23 cellular contexts compared by ENCODE assay signal in the genomic region with DNA sequence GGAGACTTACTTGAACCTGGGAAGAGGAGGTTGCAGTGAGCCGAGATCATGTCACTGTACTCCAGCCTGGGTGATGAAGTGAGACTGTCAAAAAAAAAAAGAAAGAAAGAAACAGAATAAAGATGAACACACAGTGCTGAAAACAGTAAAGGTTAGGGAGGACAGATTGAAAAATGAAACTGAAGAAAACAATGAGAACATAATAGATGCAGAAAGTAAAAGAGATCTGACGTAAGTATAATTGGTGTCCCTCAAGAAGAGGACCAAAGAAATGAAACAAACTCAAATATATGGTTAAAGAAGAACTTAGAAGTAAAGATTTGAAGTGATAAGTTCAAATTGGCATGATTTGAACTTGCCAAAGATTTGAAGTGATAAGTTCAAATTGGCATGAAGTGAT. TPM values are rescaled to one million over a fixed set of nuclear protein-coding genes. Genes with fewer than 3 reads are reported as not detected.
DNase-seq lines count a peak whose midpoint lies in the region; ATAC-seq and TF ChIP-seq lines count a peak whose summit lies in the region.
"Had no signal": no experiment of that assay in that cellular context is flagged by ENCODE, and none has a peak within 500 bp of the region (broad histone marks: within the 10 kb centered on the region; RNA-seq: fewer than 3 reads in every experiment).

No MANE protein-coding gene starts in this region.

- no peaks in the 10 kb centered on the region for H3K36me3 ChIP-seq in CD4-positive, alpha-beta memory T cell (ENCODE audit: insufficient read depth, low read length)

- H3K27me3 Mint-ChIP-seq in activated naive CD4-positive, alpha-beta T cell treated with anti-CD3 and anti-CD28 coated beads, Interleukin-2, amount 50 U/mL, for 24 hours: no peaks in the 10 kb centered on the region
- no peaks in the 10 kb centered on the region for H3K27me3 Mint-ChIP-seq in CD4-positive, alpha-beta memory T cell
- no peaks in the 10 kb centered on the region for H3K27me3 Mint-ChIP-seq in progenitor cell of endocrine pancreas

- H3K27ac Mint-ChIP-seq in activated naive CD4-positive, alpha-beta T cell treated with anti-CD3 and anti-CD28 coated beads, Interleukin-2, amount 50 U/mL, for 24 hours: no peak overlapping the region
- no peak overlapping the region for H3K27ac Mint-ChIP-seq in activated naive CD4-positive, alpha-beta T cell treated with anti-CD3 and anti-CD28 coated beads, Interleukin-2, amount 50 U/mL, for 72 hours
- H3K27ac Mint-ChIP-seq in CD4-positive, alpha-beta memory T cell: peak overlapping the region in 4 of 7 donors; percentile 5 to 48 (median 22)
- H3K27ac Mint-ChIP-seq in progenitor cell of endocrine pancreas: peak overlapping the region; percentile 30

- peak overlapping the region; percentile 9 for H3K4me3 Mint-ChIP-seq in activated naive CD4-positive, alpha-beta T cell treated with anti-CD3 and anti-CD28 coated beads, Interleukin-2, amount 50 U/mL, for 24 hours
- peak overlapping the region in 1 of 8 donors; percentile 63 for H3K4me3 Mint-ChIP-seq in CD4-positive, alpha-beta memory T cell
- no peak overlapping the region for H3K4me3 Mint-ChIP-seq in progenitor cell of endocrine pancreas (ENCODE audit: low read depth)

- no peak for ATAC-seq in activated naive CD4-positive, alpha-beta T cell treated with anti-CD3 and anti-CD28 coated beads, Interleukin-2, amount 50 U/mL, for 72 hours
- no peak for ATAC-seq in left lobe of liver
- ATAC-seq: HepG2 had no signal

- intact Hi-C loops in CD4-positive, alpha-beta memory T cell (cut with micrococcal nuclease): no loop called here

- no peak overlapping the region for H3K4me3 ChIP-seq in CD4-positive, alpha-beta memory T cell (ENCODE audit: low read length in 2 of 2)
- H3K4me3 ChIP-seq: SJSA1 had no signal

- H3K27ac ChIP-seq in CD4-positive, alpha-beta memory T cell (ENCODE audit: low read depth, low read length): no peak overlapping the region
- H3K27ac ChIP-seq in VCaP: peak overlapping the region; percentile 75
- H3K27ac ChIP-seq: SJSA1 had no signal

- no peaks in the 10 kb centered on the region for H3K27me3 ChIP-seq in CD4-positive, alpha-beta memory T cell (ENCODE audit: insufficient read depth, low read length)
- H3K27me3 ChIP-seq: SJSA1 had no signal

- no peaks in the 10 kb centered on the region for H3K9me3 ChIP-seq in CD4-positive, alpha-beta memory T cell (ENCODE audit: control insufficient read depth in 1 of 2, low read length in 2 of 2)
- H3K9me3 ChIP-seq: SJSA1 had no signal

- POLR2A ChIA-PET in CD4-positive, alpha-beta memory T cell (lab: Charles Lee; ENCODE audit: partially characterized antibody): no interaction called here

- DNase-seq in activated naive CD4-positive, alpha-beta T cell treated with anti-CD3 and anti-CD28 coated beads, Interleukin-2, amount 50 U/mL, for 72 hours (ENCODE audit: low spot score in 2 of 2): no peak
- DNase-seq in CD4-positive, alpha-beta memory T cell: no peak
- DNase-seq in progenitor cell of endocrine pancreas (ENCODE audit: low spot score, unreplicated experiment) (no peak), left lobe of liver (ENCODE audit: low spot score) (no peak), epidermal melanocyte (ENCODE audit: insufficient read length, low spot score) (no peak)
- DNase-seq: Karpas-422, NCI-H1092 treated with DMSO at 0.1 percent for 48 hours, NCI-H1436, NCI-H187, NCI-H2081 treated with DMSO at 0.1 percent for 48 hours, NCI-H2171, NCI-H226, NCI-H510A, NCI-H69, Right ventricle myocardium superior, RPMI8226 had no signal

- peaks cover 6% of the 10 kb centered on the region for H3K36me3 Mint-ChIP-seq in activated naive CD4-positive, alpha-beta T cell treated with anti-CD3 and anti-CD28 coated beads, Interleukin-2, amount 50 U/mL, for 24 hours
- peaks cover 0 to 31% of the 10 kb centered on the region in 2 donors for H3K36me3 Mint-ChIP-seq in activated naive CD4-positive, alpha-beta T cell treated with anti-CD3 and anti-CD28 coated beads, Interleukin-2, amount 50 U/mL, for 72 hours
- peaks cover 12 to 17% of the 10 kb centered on the region in 2 donors for H3K36me3 Mint-ChIP-seq in CD4-positive, alpha-beta memory T cell
- H3K36me3 Mint-ChIP-seq in progenitor cell of endocrine pancreas (ENCODE audit: insufficient read depth): peaks cover 11% of the 10 kb centered on the region

- TF ChIP-seq CTCF in VCaP (conservative IDR thresholded peaks at IDR 0.05): no peak
- TF ChIP-seq CTCF in progenitor cell of endocrine pancreas (IDR thresholded peaks at IDR 0.05; ENCODE audit: unreplicated experiment): no peak

- CTCF ChIA-PET in CD4-positive, alpha-beta memory T cell (lab: Charles Lee; ENCODE audit: partially characterized antibody): no interaction called here

- peaks cover 84% of the 10 kb centered on the region for H3K4me1 Mint-ChIP-seq in activated naive CD4-positive, alpha-beta T cell treated with anti-CD3 and anti-CD28 coated beads, Interleukin-2, amount 50 U/mL, for 24 hours
- peaks cover 54 to 91% (median 69%) of the 10 kb centered on the region in 4 donors for H3K4me1 Mint-ChIP-seq in CD4-positive, alpha-beta memory T cell
- H3K4me1 Mint-ChIP-seq in progenitor cell of endocrine pancreas (ENCODE audit: low read depth): peaks cover 8% of the 10 kb centered on the region

- peaks cover 70% of the 10 kb centered on the region for H3K4me1 ChIP-seq in CD4-positive, alpha-beta memory T cell (ENCODE audit: insufficient read depth, low read length)

- no peaks in the 10 kb centered on the region for H3K9me3 Mint-ChIP-seq in activated naive CD4-positive, alpha-beta T cell treated with anti-CD3 and anti-CD28 coated beads, Interleukin-2, amount 50 U/mL, for 24 hours
- H3K9me3 Mint-ChIP-seq in activated naive CD4-positive, alpha-beta T cell treated with anti-CD3 and anti-CD28 coated beads, Interleukin-2, amount 50 U/mL, for 72 hours: no peaks in the 10 kb centered on the region
- H3K9me3 Mint-ChIP-seq in CD4-positive, alpha-beta memory T cell: no peaks in the 10 kb centered on the region
- peaks cover 7% of the 10 kb centered on the region for H3K9me3 Mint-ChIP-seq in progenitor cell of endocrine pancreas (ENCODE audit: low read depth)

RNA-seq across cellular contexts. Expression of a gene that starts 7.1 kb away (rescaled TPM):
- 100 to 1,000 TPM; 111 to 123 TPM for total RNA-seq in activated naive CD4-positive, alpha-beta T cell treated with anti-CD3 and anti-CD28 coated beads, Interleukin-2, amount 50 U/mL, for 72 hours
- total RNA-seq in CD4-positive, alpha-beta memory T cell: 10 to 100 TPM; 88.1 to 93.0 TPM
- polyA plus RNA-seq in CD4-positive, alpha-beta memory T cell: 10 to 100 TPM; 75.6 to 85.0 TPM
- total RNA-seq in progenitor cell of endocrine pancreas (134 and 135 TPM in 2 replicates), left lobe of liver (24.3 TPM)

RNA-seq across cellular contexts. Expression of a gene that starts 34.3 kb away (rescaled TPM):
- total RNA-seq in activated naive CD4-positive, alpha-beta T cell treated with anti-CD3 and anti-CD28 coated beads, Interleukin-2, amount 50 U/mL, for 72 hours: under 1 TPM in 1 of 2 donors, not detected in 1; 0.08 TPM
- not detected for total RNA-seq in CD4-positive, alpha-beta memory T cell
- polyA plus RNA-seq in CD4-positive, alpha-beta memory T cell: not detected
- 12.0 and 13.2 TPM in 2 replicates for total RNA-seq in progenitor cell of endocrine pancreas
- not detected for total RNA-seq in left lobe of liver
- total RNA-seq: A673, HT1080, M059J, Right ventricle myocardium superior, SJSA1 had no signal

RNA-seq across cellular contexts. Expression of a gene that starts 43.3 kb away (rescaled TPM):
- 10 to 100 TPM; 10.1 to 27.3 TPM for total RNA-seq in activated naive CD4-positive, alpha-beta T cell treated with anti-CD3 and anti-CD28 coated beads, Interleukin-2, amount 50 U/mL, for 72 hours
- 10 to 100 TPM; 17.7 to 20.3 TPM for total RNA-seq in CD4-positive, alpha-beta memory T cell
- polyA plus RNA-seq in CD4-positive, alpha-beta memory T cell: 10 to 100 TPM; 21.8 to 22.8 TPM
- 18.2 and 19.2 TPM in 2 replicates for total RNA-seq in progenitor cell of endocrine pancreas
- 47.9 TPM for total RNA-seq in left lobe of liver

Comparison
In these comparisons a context has a peak if more than half of its experiments do, and no peak if none do; other contexts are left out.
1. H3K27ac Mint-ChIP-seq: peak in CD4-positive, alpha-beta memory T cell (4 of 7) and progenitor cell of endocrine pancreas (single experiment); none in activated naive CD4-positive, alpha-beta T cell treated with anti-CD3 and anti-CD28 coated beads, Interleukin-2, amount 50 U/mL, for 24 hours (single experiment) and activated naive CD4-positive, alpha-beta T cell treated with anti-CD3 and anti-CD28 coated beads, Interleukin-2, amount 50 U/mL, for 72 hours (0 of 2).
2. RNA of a gene that starts 34.3 kb away (total RNA-seq): 12.0 to 13.2 TPM in progenitor cell of endocrine pancreas; 0.08 TPM in activated naive CD4-positive, alpha-beta T cell treated with anti-CD3 and anti-CD28 coated beads, Interleukin-2, amount 50 U/mL, for 72 hours, not detected in CD4-positive, alpha-beta memory T cell and not detected in left lobe of liver (single experiment); every median in the first group is over 10 times any median in the second.